1 cellular context compared by ENCODE assay signal in the genomic region with DNA sequence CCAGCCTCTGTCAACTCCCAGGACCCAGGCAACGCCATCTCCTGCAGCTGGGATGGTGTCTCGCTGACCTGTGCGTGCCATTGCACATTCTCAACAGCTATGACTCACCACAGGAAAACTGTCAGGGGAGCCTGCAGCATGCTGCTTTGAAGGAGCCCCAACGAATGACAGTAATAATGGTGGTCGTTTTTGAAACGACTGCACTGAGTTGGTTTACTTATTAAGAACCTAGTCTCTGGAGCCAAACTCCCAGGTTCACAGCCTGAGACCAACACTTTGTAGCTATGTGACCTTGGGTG.
TF ChIP-seq lines count a peak whose summit lies in the region.

No MANE protein-coding gene starts in this region.

TF ChIP-seq in HCT116, 20 proteins besides CTCF, POLR2A, EP300 and RAD21 (continued from another document):
- TF ChIP-seq, protein P1, sequence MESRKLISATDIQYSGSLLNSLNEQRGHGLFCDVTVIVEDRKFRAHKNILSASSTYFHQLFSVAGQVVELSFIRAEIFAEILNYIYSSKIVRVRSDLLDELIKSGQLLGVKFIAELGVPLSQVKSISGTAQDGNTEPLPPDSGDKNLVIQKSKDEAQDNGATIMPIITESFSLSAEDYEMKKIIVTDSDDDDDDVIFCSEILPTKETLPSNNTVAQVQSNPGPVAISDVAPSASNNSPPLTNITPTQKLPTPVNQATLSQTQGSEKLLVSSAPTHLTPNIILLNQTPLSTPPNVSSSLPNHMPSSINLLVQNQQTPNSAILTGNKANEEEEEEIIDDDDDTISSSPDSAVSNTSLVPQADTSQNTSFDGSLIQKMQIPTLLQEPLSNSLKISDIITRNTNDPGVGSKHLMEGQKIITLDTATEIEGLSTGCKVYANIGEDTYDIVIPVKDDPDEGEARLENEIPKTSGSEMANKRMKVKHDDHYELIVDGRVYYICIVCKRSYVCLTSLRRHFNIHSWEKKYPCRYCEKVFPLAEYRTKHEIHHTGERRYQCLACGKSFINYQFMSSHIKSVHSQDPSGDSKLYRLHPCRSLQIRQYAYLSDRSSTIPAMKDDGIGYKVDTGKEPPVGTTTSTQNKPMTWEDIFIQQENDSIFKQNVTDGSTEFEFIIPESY (IDR thresholded peaks at IDR 0.05; ENCODE audit: extremely low read depth, insufficient replicate concordance, low read length) = no peak
